In the genomic region with DNA sequence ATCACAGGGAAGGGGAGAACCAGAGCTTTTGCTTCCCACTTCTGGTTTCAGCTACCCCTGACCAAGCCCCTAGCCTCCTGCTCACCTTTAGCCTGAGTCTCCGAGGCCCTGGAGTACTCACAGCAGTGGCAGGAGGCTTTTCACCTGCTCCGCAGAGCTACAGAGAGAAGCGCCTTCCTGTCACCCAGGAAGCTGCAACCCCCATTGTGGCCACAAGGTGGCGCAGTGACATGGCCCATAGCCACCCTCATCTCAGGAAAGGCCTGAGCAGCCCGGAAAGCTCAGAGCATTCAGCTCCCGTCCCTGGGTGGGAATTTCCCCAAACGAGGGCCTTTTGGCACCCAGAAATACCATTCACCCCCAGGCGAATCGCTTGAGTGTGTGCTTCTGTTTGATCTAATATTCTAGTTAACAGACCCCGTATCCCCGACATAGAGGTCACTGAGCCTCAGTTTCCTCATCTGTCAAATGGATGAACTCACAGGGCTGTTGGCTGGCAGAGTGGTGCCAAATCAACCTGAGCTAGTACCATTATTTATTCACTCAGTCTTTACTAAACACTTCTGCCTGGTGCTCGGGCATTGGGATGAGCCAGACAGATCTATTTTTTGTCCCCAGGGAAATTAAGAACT, we compare ENCODE assay signal across 2 cellular contexts.
TF ChIP-seq lines count a peak whose summit lies in the region.

No MANE protein-coding gene starts in this region.

TF ChIP-seq in HCT116, 20 proteins besides CTCF, POLR2A, EP300 and RAD21:
- TF ChIP-seq SRF (IDR thresholded peaks at IDR 0.05; ENCODE audit: low read depth), result no peak
- TF ChIP-seq YY1 (IDR thresholded peaks at IDR 0.05; ENCODE audit: extremely low read depth, insufficient replicate concordance, low read depth, low read length), result peak; percentile 29

TF ChIP-seq in K562, 482 proteins besides CTCF, POLR2A, EP300 and RAD21 (continues in another document):
- TF ChIP-seq TCF7 (IDR thresholded peaks at IDR 0.05; ENCODE audit: borderline replicate concordance) (no peak), ETV6 (IDR thresholded peaks at IDR 0.05; ENCODE audit: borderline replicate concordance in 1 of 2, low read depth in 2 of 2, low read length in 1 of 2) (no peak), ETV6 (CRISPR knock-in tag; IDR thresholded peaks at IDR 0.05; ENCODE audit: borderline replicate concordance) (no peak), ZC3H11A (IDR thresholded peaks at IDR 0.05; ENCODE audit: low read depth, low read length) (no peak), BDP1 (IDR thresholded peaks at IDR 0.05; ENCODE audit: insufficient read depth, insufficient read length) (no peak), ILK (tag; IDR thresholded peaks at IDR 0.05; ENCODE audit: borderline replicate concordance, low read depth) (no peak), ZBTB12 (CRISPR knock-in tag; IDR thresholded peaks at IDR 0.05) (no peak), FOXA1 (IDR thresholded peaks at IDR 0.05; ENCODE audit: borderline replicate concordance) (no peak), SIRT6 (IDR thresholded peaks at IDR 0.05; ENCODE audit: low read depth, low read length) (no peak), PATZ1 (CRISPR knock-in tag; IDR thresholded peaks at IDR 0.05; ENCODE audit: borderline replicate concordance) (no peak), TARDBP (IDR thresholded peaks at IDR 0.05) (peak; percentile 50; the same call in 1 of the 2 replicates), STAT5A (IDR thresholded peaks at IDR 0.05; ENCODE audit: borderline replicate concordance, low read length) (no peak), ADNP (tag; IDR thresholded peaks at IDR 0.05) (peak; percentile 79), HMGN3 (IDR thresholded peaks at IDR 0.05; ENCODE audit: borderline replicate concordance, extremely low read depth, insufficient read length, low read depth, low read length) (no peak), NFRKB (IDR thresholded peaks at IDR 0.05; ENCODE audit: low read depth) (no peak), L3MBTL2 (IDR thresholded peaks at IDR 0.05) (no peak), HDGF (IDR thresholded peaks at IDR 0.05) (no peak), SFPQ (IDR thresholded peaks at IDR 0.05; ENCODE audit: low read depth, low read length) (no peak), NONO (IDR thresholded peaks at IDR 0.05; ENCODE audit: low read depth in 2 of 2, low read length in 1 of 2) (peak in 1 of 2 experiments; percentile 22; a peak in 1 of 4 replicates), RERE (CRISPR knock-in tag; IDR thresholded peaks at IDR 0.05; ENCODE audit: borderline replicate concordance) (no peak), SLC30A9 (CRISPR knock-in tag; IDR thresholded peaks at IDR 0.05) (no peak), PHF21A (IDR thresholded peaks at IDR 0.05; ENCODE audit: borderline replicate concordance, low read depth) (no peak), UBTF (IDR thresholded peaks at IDR 0.05; ENCODE audit: borderline replicate concordance in 1 of 2, low read depth in 2 of 2, low read length in 2 of 2) (no peak), ZNF212 (CRISPR knock-in tag; IDR thresholded peaks at IDR 0.05) (no peak), HCFC1 (IDR thresholded peaks at IDR 0.05; ENCODE audit: low read depth, low read length) (no peak), BHLHE40 (IDR thresholded peaks at IDR 0.05; ENCODE audit: low read length) (no peak), ZNF586 (CRISPR knock-in tag; conservative IDR thresholded peaks at IDR 0.05) (no peak), CHD2 (IDR thresholded peaks at IDR 0.05; ENCODE audit: low read depth, low read length) (no peak), ZBTB26 (CRISPR knock-in tag; IDR thresholded peaks at IDR 0.05) (no peak), CHD1 (IDR thresholded peaks at IDR 0.05; ENCODE audit: low read length) (no peak), SIN3B (IDR thresholded peaks at IDR 0.05; ENCODE audit: low read depth) (no peak), ZFP1 (CRISPR knock-in tag; IDR thresholded peaks at IDR 0.05) (no peak), CTBP1 (IDR thresholded peaks at IDR 0.05; ENCODE audit: borderline replicate concordance) (peak; percentile 58; the same call in 1 of the 2 replicates), FOXJ2 (tag; IDR thresholded peaks at IDR 0.05) (no peak), NFYB (IDR thresholded peaks at IDR 0.05; ENCODE audit: extremely low read depth, insufficient read length) (no peak), EGR1 (conservative IDR thresholded peaks at IDR 0.05) (no peak), ZNF717 (CRISPR knock-in tag; IDR thresholded peaks at IDR 0.05) (no peak), SMAD4 (CRISPR knock-in tag; conservative IDR thresholded peaks at IDR 0.05) (0 out of 2 replicates have a peak, but pooled peaks have one; percentile 15), HDAC2 (IDR thresholded peaks at IDR 0.05) (peak; percentile 67; the same call in 1 of the 2 replicates), TCFL5 (CRISPR knock-in tag; conservative IDR thresholded peaks at IDR 0.05) (no peak), ZNF133 (CRISPR knock-in tag; IDR thresholded peaks at IDR 0.05) (no peak), TSC22D4 (tag; IDR thresholded peaks at IDR 0.05) (no peak), PHTF2 (CRISPR knock-in tag; IDR thresholded peaks at IDR 0.05) (no peak), XRCC5 (IDR thresholded peaks at IDR 0.05; ENCODE audit: low read depth, low read length) (peak; percentile 48), MCM2 (IDR thresholded peaks at IDR 0.05; ENCODE audit: low read depth) (no peak), XRCC3 (IDR thresholded peaks at IDR 0.05) (no peak), CBX3 (IDR thresholded peaks at IDR 0.05; ENCODE audit: borderline replicate concordance in 1 of 2, low read length in 2 of 2) (0 out of 3 replicates have a peak, but pooled peaks of 1 of the 2 experiments have one; percentile 11)
- TF ChIP-seq, protein P1, sequence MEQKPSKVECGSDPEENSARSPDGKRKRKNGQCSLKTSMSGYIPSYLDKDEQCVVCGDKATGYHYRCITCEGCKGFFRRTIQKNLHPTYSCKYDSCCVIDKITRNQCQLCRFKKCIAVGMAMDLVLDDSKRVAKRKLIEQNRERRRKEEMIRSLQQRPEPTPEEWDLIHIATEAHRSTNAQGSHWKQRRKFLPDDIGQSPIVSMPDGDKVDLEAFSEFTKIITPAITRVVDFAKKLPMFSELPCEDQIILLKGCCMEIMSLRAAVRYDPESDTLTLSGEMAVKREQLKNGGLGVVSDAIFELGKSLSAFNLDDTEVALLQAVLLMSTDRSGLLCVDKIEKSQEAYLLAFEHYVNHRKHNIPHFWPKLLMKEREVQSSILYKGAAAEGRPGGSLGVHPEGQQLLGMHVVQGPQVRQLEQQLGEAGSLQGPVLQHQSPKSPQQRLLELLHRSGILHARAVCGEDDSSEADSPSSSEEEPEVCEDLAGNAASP (IDR thresholded peaks at IDR 0.05), result no peak
- TF ChIP-seq, protein P2, sequence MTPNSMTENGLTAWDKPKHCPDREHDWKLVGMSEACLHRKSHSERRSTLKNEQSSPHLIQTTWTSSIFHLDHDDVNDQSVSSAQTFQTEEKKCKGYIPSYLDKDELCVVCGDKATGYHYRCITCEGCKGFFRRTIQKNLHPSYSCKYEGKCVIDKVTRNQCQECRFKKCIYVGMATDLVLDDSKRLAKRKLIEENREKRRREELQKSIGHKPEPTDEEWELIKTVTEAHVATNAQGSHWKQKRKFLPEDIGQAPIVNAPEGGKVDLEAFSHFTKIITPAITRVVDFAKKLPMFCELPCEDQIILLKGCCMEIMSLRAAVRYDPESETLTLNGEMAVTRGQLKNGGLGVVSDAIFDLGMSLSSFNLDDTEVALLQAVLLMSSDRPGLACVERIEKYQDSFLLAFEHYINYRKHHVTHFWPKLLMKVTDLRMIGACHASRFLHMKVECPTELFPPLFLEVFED (CRISPR knock-in tag; conservative IDR thresholded peaks at IDR 0.05), result no peak
